Comparison of ENCODE assay signal across 8 cellular contexts in the genomic region with DNA sequence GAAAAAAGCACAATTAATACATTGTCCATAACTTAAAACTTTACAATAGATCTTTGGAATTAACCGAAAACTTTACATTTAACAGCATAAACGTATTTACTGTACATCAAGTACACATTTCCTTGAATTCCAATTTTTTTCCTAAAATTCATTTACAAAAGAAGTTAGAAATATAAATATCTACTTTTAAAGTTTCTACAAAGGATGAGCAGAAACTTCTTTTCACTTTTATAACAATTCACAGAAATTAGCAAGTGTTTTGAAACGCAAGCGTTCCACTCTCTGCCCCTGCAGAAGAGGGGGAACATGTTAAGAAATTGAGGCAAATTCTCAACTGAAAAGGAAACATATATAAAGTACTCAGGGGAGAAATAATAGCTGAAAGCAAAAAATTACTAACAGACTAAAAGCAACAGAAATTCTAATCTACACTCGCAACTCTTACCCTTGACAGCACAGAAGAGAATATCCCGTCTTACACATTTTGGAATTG. TPM values are rescaled to one million over a fixed set of nuclear protein-coding genes. Genes with fewer than 3 reads are reported as not detected.
DNase-seq lines count a peak whose midpoint lies in the region; ATAC-seq, FAIRE-seq and TF ChIP-seq lines count a peak whose summit lies in the region.

No MANE protein-coding gene starts in this region.

- no peak for FAIRE-seq in astrocyte (lab: Jason Lieb, UNC)

- H3K4me1 Mint-ChIP-seq in activated CD8-positive, alpha-beta memory T cell treated with anti-CD3 and anti-CD28 coated beads, Interleukin-2, amount 10 ng/mL, durations not matched to agents 7 days and 5 days: peaks cover 60% of the 10 kb centered on the region
- peaks cover 30% of the 10 kb centered on the region for H3K4me1 Mint-ChIP-seq in astrocyte (ENCODE audit: low read depth, unreplicated experiment)

- no peak overlapping the region for H2AFZ ChIP-seq in astrocyte (ENCODE audit: low read depth, low read length)

- no peak for TF ChIP-seq RAD21 in liver (IDR thresholded peaks at IDR 0.05)

- peaks cover 48% of the 10 kb centered on the region for H3K36me3 Mint-ChIP-seq in activated CD8-positive, alpha-beta memory T cell treated with anti-CD3 and anti-CD28 coated beads, Interleukin-2, amount 10 ng/mL, durations not matched to agents 7 days and 5 days
- H3K36me3 Mint-ChIP-seq in astrocyte (ENCODE audit: low read depth, unreplicated experiment): peaks cover 3% of the 10 kb centered on the region

- no peaks in the 10 kb centered on the region for H3K9me3 Mint-ChIP-seq in activated CD8-positive, alpha-beta memory T cell treated with anti-CD3 and anti-CD28 coated beads, Interleukin-2, amount 10 ng/mL, durations not matched to agents 7 days and 5 days (ENCODE audit: low read depth)
- H3K9me3 Mint-ChIP-seq in astrocyte (ENCODE audit: unreplicated experiment): no peaks in the 10 kb centered on the region

- H3K27me3 Mint-ChIP-seq in activated CD8-positive, alpha-beta memory T cell treated with anti-CD3 and anti-CD28 coated beads, Interleukin-2, amount 10 ng/mL, durations not matched to agents 7 days and 5 days: no peaks in the 10 kb centered on the region
- H3K27me3 Mint-ChIP-seq in astrocyte (ENCODE audit: low read depth, unreplicated experiment): no peaks in the 10 kb centered on the region

- CTCF ChIA-PET in activated CD8-positive, alpha-beta memory T cell treated with anti-CD3 and anti-CD28 coated beads, Interleukin-2, amount 10 ng/mL, durations not matched to agents 7 days and 5 days (lab: Charles Lee): interaction anchor here (0.6 to 12.8 kb wide), 27 partner anchors 9 to 114 kb away, joined by 3 to 314 read pairs (median 6); partner anchors contain the start of gene HNRNPA3

- whole genome bisulfite sequencing in liver: 2% methylated on average over 6 of the region's 6 CpGs
- WGBS in thymus: 2% methylated on average over 6 of the region's 6 CpGs

- H3K79me2 ChIP-seq in astrocyte (ENCODE audit: insufficient read depth, low read length): peaks cover 63% of the 10 kb centered on the region

- H4K20me1 ChIP-seq in astrocyte (ENCODE audit: insufficient read depth, low read length): peaks cover 41% of the 10 kb centered on the region

- TF ChIP-seq CTCF in astrocyte (IDR thresholded peaks at IDR 0.05; ENCODE audit: insufficient read depth, low read depth, low read length) (no peak), liver (IDR thresholded peaks at IDR 0.05; ENCODE audit: low read depth, low read length, missing input control) (no peak)

- no peak for DNase-seq in activated CD8-positive, alpha-beta memory T cell treated with anti-CD3 and anti-CD28 coated beads, Interleukin-2, amount 10 ng/mL, durations not matched to agents 7 days and 5 days
- DNase-seq in activated CD8-positive, alpha-beta memory T cell treated with anti-CD3 and anti-CD28 coated beads, Interleukin-2, amount 50 U/mL, for 48 hours: no peak
- DNase-seq in astrocyte (ENCODE audit: low read depth) (no peak), NCI-H2029 treated with DMSO at 0.1 percent for 48 hours (lab: John Stamatoyannopoulos, UW) (no peak), pons (ENCODE audit: low spot score) (no peak)

- H3K27ac Mint-ChIP-seq in activated CD8-positive, alpha-beta memory T cell treated with anti-CD3 and anti-CD28 coated beads, Interleukin-2, amount 10 ng/mL, durations not matched to agents 7 days and 5 days: peak overlapping the region; percentile 96
- peak overlapping the region; percentile 99 for H3K27ac Mint-ChIP-seq in astrocyte (ENCODE audit: unreplicated experiment)

- no peaks in the 10 kb centered on the region for H3K27me3 ChIP-seq in astrocyte (ENCODE audit: insufficient read depth, low read length)
- no peaks in the 10 kb centered on the region for H3K27me3 ChIP-seq in liver (ENCODE audit: control insufficient read depth in 4 of 4, insufficient read depth in 4 of 4, low read length in 3 of 4)
- no peaks in the 10 kb centered on the region for H3K27me3 ChIP-seq in thymus (ENCODE audit: control insufficient read depth, insufficient read depth)

- H3K4me1 ChIP-seq in astrocyte (ENCODE audit: insufficient read depth, low read length) (peaks cover 22% of the 10 kb centered on the region), liver (ENCODE audit: control insufficient read depth in 4 of 4, insufficient read depth in 4 of 4, low read length in 3 of 4) (peaks cover 14 to 45% (median 21%) of the 10 kb centered on the region in 4 donors), thymus (ENCODE audit: control insufficient read depth, insufficient read depth, low read length) (peaks cover 15% of the 10 kb centered on the region)

- ATAC-seq in activated CD8-positive, alpha-beta memory T cell treated with anti-CD3 and anti-CD28 coated beads, Interleukin-2, amount 10 ng/mL, durations not matched to agents 7 days and 5 days: no peak
- ATAC-seq in GM18868 (IDR thresholded peaks at IDR 0.05; ENCODE audit: unreplicated experiment): no peak

- H3K4me3 Mint-ChIP-seq in activated CD8-positive, alpha-beta memory T cell treated with anti-CD3 and anti-CD28 coated beads, Interleukin-2, amount 10 ng/mL, durations not matched to agents 7 days and 5 days: peak overlapping the region; percentile 97
- H3K4me3 Mint-ChIP-seq in astrocyte (ENCODE audit: unreplicated experiment): peak overlapping the region; percentile 98

- H3K4me3 ChIP-seq in astrocyte (ENCODE audit: insufficient read depth, low read depth, low read length): peak overlapping the region; percentile 83
- H3K4me3 ChIP-seq in liver (ENCODE audit: low read depth in 1 of 3, low read length in 3 of 3): peak overlapping the region; percentile 68 to 90 (median 89)
- peak overlapping the region; percentile 96 for H3K4me3 ChIP-seq in thymus (ENCODE audit: low read length)

- peak overlapping the region; percentile 85 for H3K4me2 ChIP-seq in astrocyte (ENCODE audit: low read length)

- H3K27ac ChIP-seq in astrocyte (ENCODE audit: low read depth, low read length) (peak overlapping the region; percentile 97), liver (ENCODE audit: low read depth in 1 of 2, low read length in 2 of 2) (peak overlapping the region; percentile 99 to 100), thymus (ENCODE audit: low read depth) (peak overlapping the region; percentile 85)

- H3K36me3 ChIP-seq in astrocyte (ENCODE audit: insufficient read depth, low read length) (peaks cover 3% of the 10 kb centered on the region), liver (ENCODE audit: control insufficient read depth in 4 of 4, insufficient read depth in 3 of 4, low read depth in 1 of 4, low read length in 3 of 4) (no peaks in the 10 kb centered on the region), thymus (ENCODE audit: control insufficient read depth, insufficient read depth) (no peaks in the 10 kb centered on the region)

- H3K9ac ChIP-seq in astrocyte (ENCODE audit: low read length): peak overlapping the region; percentile 92
- peak overlapping the region; percentile 95 to 98 for H3K9ac ChIP-seq in liver (ENCODE audit: low read depth in 1 of 2, low read length in 2 of 2)

- H3K9me3 ChIP-seq in astrocyte (ENCODE audit: insufficient read depth, low read depth, low read length) (no peaks in the 10 kb centered on the region), liver (ENCODE audit: control insufficient read depth in 4 of 4, low read length in 3 of 4) (no peaks in the 10 kb centered on the region), thymus (ENCODE audit: control insufficient read depth) (no peaks in the 10 kb centered on the region)

TF ChIP-seq in liver, 16 proteins besides CTCF, POLR2A, EP300 and RAD21 (continues in another document):
- no peak for TF ChIP-seq REST (IDR thresholded peaks at IDR 0.05)

RNA-seq across cellular contexts. Expression of gene NFE2L2, which starts 1.5 kb away (rescaled TPM):
- total RNA-seq in activated CD8-positive, alpha-beta memory T cell treated with anti-CD3 and anti-CD28 coated beads, Interleukin-2, amount 10 ng/mL, durations not matched to agents 7 days and 5 days: 10 to 100 TPM; 56.5 to 58.9 TPM
- total RNA-seq in astrocyte (81.0 and 83.3 TPM in 2 replicates), liver (10 to 100 TPM; 22.5 to 31.0 TPM)
- polyA plus RNA-seq in liver (10 to 100 TPM; 26.8 to 27.4 TPM), thymus (91.7 TPM)

RNA-seq across cellular contexts. Expression of gene HNRNPA3, which starts 50.4 kb away (rescaled TPM):
- 100 to 1,000 TPM; 298 to 320 TPM for total RNA-seq in activated CD8-positive, alpha-beta memory T cell treated with anti-CD3 and anti-CD28 coated beads, Interleukin-2, amount 10 ng/mL, durations not matched to agents 7 days and 5 days
- 147 and 184 TPM in 2 replicates for total RNA-seq in astrocyte
- 10 to 100 TPM; 41.5 to 61.9 TPM for total RNA-seq in liver
- 10 to 100 TPM; 22.9 to 72.5 TPM for polyA plus RNA-seq in liver
- 228 TPM for polyA plus RNA-seq in thymus
